37 cellular contexts compared by ENCODE assay signal in the genomic region with DNA sequence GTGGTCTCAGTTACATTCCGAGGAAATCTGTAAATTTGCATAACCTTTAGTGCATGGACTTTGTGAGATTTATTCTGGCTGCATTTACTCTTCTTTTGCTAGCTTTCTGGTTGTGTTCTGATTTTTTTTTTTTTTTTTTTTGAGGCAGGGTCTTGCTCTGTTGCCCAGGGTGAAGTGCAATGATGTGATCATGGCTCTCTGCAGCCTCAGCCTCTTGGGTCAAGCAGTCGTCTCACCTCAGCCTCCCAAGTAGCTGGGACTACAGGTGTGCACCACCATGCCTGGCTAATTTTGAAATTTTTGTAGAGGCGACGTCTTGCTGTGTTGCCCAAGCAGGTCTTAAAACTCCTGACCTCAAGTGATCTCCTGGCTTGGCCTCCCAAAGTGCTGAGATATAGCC. TPM values are rescaled to one million over a fixed set of nuclear protein-coding genes. Genes with fewer than 3 reads are reported as not detected.
"Had no signal": no experiment of that assay in that cellular context is flagged by ENCODE, and none has a peak within 500 bp of the region (broad histone marks: within the 10 kb centered on the region; RNA-seq: fewer than 3 reads in every experiment).

No MANE protein-coding gene starts in this region.

- H3K27ac Mint-ChIP-seq: activated CD4-positive, alpha-beta memory T cell treated with anti-CD3 and anti-CD28 coated beads for 36 hours; activated CD4-positive, alpha-beta T cell treated with anti-CD3 and anti-CD28 coated beads for 36 hours; activated CD4-positive, alpha-beta T cell treated with anti-CD3 and anti-CD28 coated beads, Interleukin-2, amount 10 ng/mL, durations not matched to agents 24 days and 14 days; activated CD8-positive, alpha-beta memory T cell treated with anti-CD3 and anti-CD28 coated beads, Interleukin-2, amount 10 ng/mL, durations not matched to agents 7 days and 5 days; activated CD8-positive, alpha-beta T cell treated with anti-CD3 and anti-CD28 coated beads, Interleukin-2, amount 10 ng/mL, durations not matched to agents 7 days and 5 days; activated naive CD4-positive, alpha-beta T cell treated with anti-CD3 and anti-CD28 coated beads, Interleukin-2, amount 10 ng/mL, durations not matched to agents 7 days and 5 days; activated naive CD4-positive, alpha-beta T cell treated with anti-CD3 and anti-CD28 coated beads, Interleukin-2, amount 50 U/mL, for 72 hours; activated naive CD8-positive, alpha-beta T cell treated with anti-CD3 and anti-CD28 coated beads, Interleukin-2, amount 10 ng/mL, durations not matched to agents 7 days and 5 days; activated T-helper 2 cell treated with anti-CD3 and anti-CD28 coated beads, Interferon-gamma antibody, Interleukin-2, Interleukin-4, amounts not matched to agents 10 μg/mL and 5 μg/mL and 100 μg/mL, durations not matched to agents 14 hours and 24 hours and 36 hours; brain; dendritic cell treated with granulocyte-macrophage colony-stimulating factor and Interleukin-4, amounts not matched to agents 40 ng/mL and 50 ng/mL, for 4 days; endodermal cell; T-helper 1 cell treated with Interleukin-12 subunit alpha and Interleukin-12 subunit beta and Interleukin-4 antibody, amounts not matched to agents 30 μg/mL and 1 μg/mL, for 36 hours; T-helper 2 cell treated with Interferon-gamma antibody and Interleukin-4, amounts not matched to agents 5 μg/mL and 100 μg/mL, for 36 hours had no signal

- H3K9me3 Mint-ChIP-seq: activated CD4-positive, alpha-beta memory T cell treated with anti-CD3 and anti-CD28 coated beads for 36 hours; activated CD4-positive, alpha-beta T cell treated with anti-CD3 and anti-CD28 coated beads, Interleukin-2, amount 10 ng/mL, durations not matched to agents 24 days and 14 days; activated naive CD4-positive, alpha-beta T cell treated with anti-CD3 and anti-CD28 coated beads, Interleukin-2, amount 10 ng/mL, durations not matched to agents 7 days and 5 days; activated naive CD4-positive, alpha-beta T cell treated with anti-CD3 and anti-CD28 coated beads, Interleukin-2, amount 50 U/mL, for 72 hours; activated naive CD8-positive, alpha-beta T cell treated with anti-CD3 and anti-CD28 coated beads, Interleukin-2, amount 10 ng/mL, durations not matched to agents 7 days and 5 days; activated T-cell treated with anti-CD3 and anti-CD28 coated beads, Interleukin-2, amount 50 U/mL, for 4 hours; activated T-helper 2 cell treated with anti-CD3 and anti-CD28 coated beads, Interferon-gamma antibody, Interleukin-2, Interleukin-4, amounts not matched to agents 10 μg/mL and 5 μg/mL and 100 μg/mL, durations not matched to agents 14 hours and 24 hours and 36 hours; brain; dendritic cell treated with granulocyte-macrophage colony-stimulating factor and Interleukin-4, amounts not matched to agents 40 ng/mL and 50 ng/mL, for 4 days; T-helper 1 cell treated with Interleukin-12 subunit alpha and Interleukin-12 subunit beta and Interleukin-4 antibody, amounts not matched to agents 30 μg/mL and 1 μg/mL, for 36 hours; T-helper 2 cell treated with Interferon-gamma antibody and Interleukin-4, amounts not matched to agents 5 μg/mL and 100 μg/mL, for 36 hours had no signal

- H3K27me3 ChIP-seq: ascending aorta, breast epithelium, cardiac muscle cell, dorsolateral prefrontal cortex, esophagus muscularis mucosa, foreskin keratinocyte, gastrocnemius medialis, heart right ventricle had no signal

- H3K9me3 ChIP-seq: ascending aorta, breast epithelium, esophagus muscularis mucosa, gastrocnemius medialis, heart right ventricle had no signal

- ATAC-seq: activated CD4-positive, alpha-beta T cell treated with anti-CD3 and anti-CD28 coated beads for 36 hours; activated CD8-positive, alpha-beta memory T cell treated with anti-CD3 and anti-CD28 coated beads, Interleukin-2, amount 10 ng/mL, durations not matched to agents 7 days and 5 days; activated CD8-positive, alpha-beta T cell treated with anti-CD3 and anti-CD28 coated beads, Interleukin-2, amount 10 ng/mL, durations not matched to agents 7 days and 5 days; activated naive CD4-positive, alpha-beta T cell treated with anti-CD3 and anti-CD28 coated beads, Interleukin-2, amount 50 U/mL, for 72 hours; activated T-cell treated with anti-CD3 and anti-CD28 coated beads, Interleukin-2, amount 50 U/mL, for 4 hours; foreskin keratinocyte; gastrocnemius medialis; heart right ventricle had no signal

- H3K27me3 Mint-ChIP-seq: activated CD4-positive, alpha-beta memory T cell treated with anti-CD3 and anti-CD28 coated beads for 36 hours; activated CD4-positive, alpha-beta T cell treated with anti-CD3 and anti-CD28 coated beads for 36 hours; activated CD4-positive, alpha-beta T cell treated with anti-CD3 and anti-CD28 coated beads, Interleukin-2, amount 10 ng/mL, durations not matched to agents 24 days and 14 days; activated CD8-positive, alpha-beta memory T cell treated with anti-CD3 and anti-CD28 coated beads, Interleukin-2, amount 10 ng/mL, durations not matched to agents 7 days and 5 days; activated naive CD4-positive, alpha-beta T cell treated with anti-CD3 and anti-CD28 coated beads, Interleukin-2, amount 10 ng/mL, durations not matched to agents 7 days and 5 days; activated naive CD8-positive, alpha-beta T cell treated with anti-CD3 and anti-CD28 coated beads, Interleukin-2, amount 10 ng/mL, durations not matched to agents 7 days and 5 days; brain; dendritic cell treated with granulocyte-macrophage colony-stimulating factor and Interleukin-4, amounts not matched to agents 40 ng/mL and 50 ng/mL, for 4 days had no signal

- H3K36me3 ChIP-seq: breast epithelium, gastrocnemius medialis had no signal

- DNase-seq: activated CD4-positive, alpha-beta memory T cell treated with anti-CD3 and anti-CD28 coated beads for 36 hours; activated CD4-positive, alpha-beta T cell treated with anti-CD3 and anti-CD28 coated beads for 36 hours; activated CD4-positive, CD25-positive, alpha-beta regulatory T cell; activated CD4-positive, CD25-positive, alpha-beta regulatory T cell treated with anti-CD3 and anti-CD28 coated beads, Interleukin-2, amount 50 U/mL, for 72 hours; activated CD8-positive, alpha-beta memory T cell treated with anti-CD3 and anti-CD28 coated beads, Interleukin-2, amount 10 ng/mL, durations not matched to agents 7 days and 5 days; activated CD8-positive, alpha-beta memory T cell treated with anti-CD3 and anti-CD28 coated beads, Interleukin-2, amount 50 U/mL, for 4 hours; activated CD8-positive, alpha-beta T cell treated with anti-CD3 and anti-CD28 coated beads, Interleukin-2, amount 10 ng/mL, durations not matched to agents 7 days and 5 days; activated gamma-delta T cell; activated naive CD4-positive, alpha-beta T cell; activated naive CD4-positive, alpha-beta T cell treated with anti-CD3 and anti-CD28 coated beads, Interleukin-2, amount 10 ng/mL, durations not matched to agents 7 days and 5 days; activated naive CD8-positive, alpha-beta T cell treated with anti-CD3 and anti-CD28 coated beads, Interleukin-2, amount 10 ng/mL, durations not matched to agents 7 days and 5 days; activated T-cell treated with anti-CD3 and anti-CD28 coated beads, Interleukin-2, amount 50 U/mL, for 4 hours; central memory CD4-positive, alpha-beta T cell; cerebellar nuclear complex; dorsolateral prefrontal cortex; effector memory CD4-positive, alpha-beta T cell; endodermal cell; foreskin keratinocyte; gastrocnemius medialis; glutamatergic neuron; heart right ventricle; T1000; WERI-Rb-1 had no signal

- H3K4me3 ChIP-seq: ascending aorta, breast epithelium, cardiac muscle cell, coronary artery, dorsolateral prefrontal cortex, esophagus muscularis mucosa, gastrocnemius medialis, heart right ventricle had no signal

- H3K4me1 Mint-ChIP-seq: endodermal cell had no signal

- H3K4me1 ChIP-seq: breast epithelium, foreskin keratinocyte had no signal

- H3K4me3 Mint-ChIP-seq: activated CD4-positive, alpha-beta memory T cell treated with anti-CD3 and anti-CD28 coated beads for 36 hours; activated CD4-positive, alpha-beta T cell treated with anti-CD3 and anti-CD28 coated beads for 36 hours; activated CD4-positive, alpha-beta T cell treated with anti-CD3 and anti-CD28 coated beads, Interleukin-2, amount 10 ng/mL, durations not matched to agents 24 days and 14 days; activated CD8-positive, alpha-beta memory T cell treated with anti-CD3 and anti-CD28 coated beads, Interleukin-2, amount 10 ng/mL, durations not matched to agents 7 days and 5 days; activated CD8-positive, alpha-beta T cell treated with anti-CD3 and anti-CD28 coated beads, Interleukin-2, amount 10 ng/mL, durations not matched to agents 7 days and 5 days; activated naive CD4-positive, alpha-beta T cell treated with anti-CD3 and anti-CD28 coated beads, Interleukin-2, amount 10 ng/mL, durations not matched to agents 7 days and 5 days; activated naive CD8-positive, alpha-beta T cell treated with anti-CD3 and anti-CD28 coated beads, Interleukin-2, amount 10 ng/mL, durations not matched to agents 7 days and 5 days; activated T-cell treated with anti-CD3 and anti-CD28 coated beads, Interleukin-2, amount 50 U/mL, for 4 hours; brain; dendritic cell treated with granulocyte-macrophage colony-stimulating factor and Interleukin-4, amounts not matched to agents 40 ng/mL and 50 ng/mL, for 4 days; endodermal cell; T-helper 1 cell treated with Interleukin-12 subunit alpha and Interleukin-12 subunit beta and Interleukin-4 antibody, amounts not matched to agents 30 μg/mL and 1 μg/mL, for 36 hours; T-helper 2 cell treated with Interferon-gamma antibody and Interleukin-4, amounts not matched to agents 5 μg/mL and 100 μg/mL, for 36 hours had no signal

- H3K27ac ChIP-seq: ascending aorta, breast epithelium, cardiac muscle cell, coronary artery, dorsolateral prefrontal cortex, esophagus muscularis mucosa, foreskin keratinocyte, gastrocnemius medialis, heart right ventricle, WERI-Rb-1 had no signal

RNA-seq across cellular contexts. Expression of a gene that starts 25.5 kb away (rescaled TPM):
- total RNA-seq: ascending aorta, foreskin keratinocyte, gastrocnemius medialis had no signal

RNA-seq across cellular contexts. Expression of a gene that starts 52.6 kb away (rescaled TPM):
- total RNA-seq: activated CD4-positive, alpha-beta memory T cell treated with anti-CD3 and anti-CD28 coated beads for 36 hours; activated CD4-positive, alpha-beta T cell treated with anti-CD3 and anti-CD28 coated beads for 36 hours; activated CD4-positive, alpha-beta T cell treated with anti-CD3 and anti-CD28 coated beads, Interleukin-2, amount 10 ng/mL, durations not matched to agents 24 days and 14 days; activated CD8-positive, alpha-beta memory T cell treated with anti-CD3 and anti-CD28 coated beads for 36 hours; activated CD8-positive, alpha-beta memory T cell treated with anti-CD3 and anti-CD28 coated beads, Interleukin-2, amount 10 ng/mL, durations not matched to agents 7 days and 5 days; activated CD8-positive, alpha-beta T cell treated with anti-CD3 and anti-CD28 coated beads, Interleukin-2, amount 10 ng/mL, durations not matched to agents 7 days and 5 days; activated naive CD4-positive, alpha-beta T cell treated with anti-CD3 and anti-CD28 coated beads, Interleukin-2, amount 50 U/mL, for 72 hours; activated naive CD8-positive, alpha-beta T cell treated with anti-CD3 and anti-CD28 coated beads, Interleukin-2, amount 10 ng/mL, durations not matched to agents 7 days and 5 days; activated T-cell treated with anti-CD3 and anti-CD28 coated beads, Interleukin-2, amount 50 U/mL, for 4 hours; activated T-helper 2 cell treated with anti-CD3 and anti-CD28 coated beads, Interferon-gamma antibody, Interleukin-2, Interleukin-4, amounts not matched to agents 10 μg/mL and 5 μg/mL and 100 μg/mL, durations not matched to agents 14 hours and 24 hours and 36 hours; ascending aorta; breast epithelium; cardiac muscle cell; endodermal cell; epithelial cell of proximal tubule; esophagus muscularis mucosa; foreskin keratinocyte; gastrocnemius medialis; heart right ventricle had no signal
- polyA plus RNA-seq: foreskin keratinocyte, heart right ventricle had no signal
